Comparison of ENCODE assay signal across 1 cellular context in the genomic region with DNA sequence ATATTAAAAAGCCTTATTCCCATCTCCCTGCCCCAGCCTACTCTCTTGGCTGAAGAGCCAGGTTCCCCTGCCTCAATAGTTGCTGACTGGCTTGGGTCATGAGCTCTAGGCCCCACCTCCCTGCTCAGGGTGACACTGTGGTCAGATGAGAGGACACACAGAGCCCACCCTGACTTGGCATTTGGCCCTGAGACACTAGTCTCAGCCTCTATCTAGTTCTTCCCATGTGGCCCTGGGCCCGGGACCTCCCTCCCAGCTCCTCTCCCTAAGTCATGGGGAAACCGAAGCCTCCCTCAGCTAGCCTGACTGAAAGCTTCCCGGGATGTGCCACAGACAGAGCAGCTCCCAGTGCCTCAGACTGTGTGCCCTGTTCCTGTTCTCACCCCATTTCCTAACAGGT.
TF ChIP-seq lines count a peak whose summit lies in the region.

No MANE protein-coding gene starts in this region.

TF ChIP-seq in endothelial cell of umbilical vein, 7 proteins besides CTCF, POLR2A, EP300 and RAD21:
- TF ChIP-seq MYC (IDR thresholded peaks at IDR 0.05; ENCODE audit: low read depth, low read length): no peak
- TF ChIP-seq MAX (IDR thresholded peaks at IDR 0.05; ENCODE audit: insufficient read depth, insufficient read length): no peak
- TF ChIP-seq EZH2 (IDR thresholded peaks at IDR 0.05; ENCODE audit: borderline replicate concordance, low read depth, low read length, severe bottlenecking): no peak
- no peak for TF ChIP-seq JUN (IDR thresholded peaks at IDR 0.05; ENCODE audit: borderline replicate concordance, insufficient read depth, insufficient read length, low read depth)
- peak; percentile 15 for TF ChIP-seq POLR2AphosphoS5 (IDR thresholded peaks at IDR 0.05; ENCODE audit: insufficient read depth, low read depth, low read length)
- TF ChIP-seq GATA2 (IDR thresholded peaks at IDR 0.05; ENCODE audit: insufficient read depth, insufficient read length, low read depth, low read length): no peak
- no peak for TF ChIP-seq FOS (IDR thresholded peaks at IDR 0.05; ENCODE audit: borderline replicate concordance, insufficient read depth, low read length)
